ENCODE assay signal across 16 cellular contexts in genomic region chr9:110276827-110277226, GRCh38. TPM values are rescaled to one million over a fixed set of nuclear protein-coding genes. Genes with fewer than 3 reads are reported as not detected.
DNase-seq lines count a peak whose midpoint lies in the region; ATAC-seq, FAIRE-seq and TF ChIP-seq lines count a peak whose summit lies in the region.
"Had no signal": no experiment of that assay in that cellular context is flagged by ENCODE, and none has a peak within 500 bp of the region (broad histone marks: within the 10 kb centered on the region; RNA-seq: fewer than 3 reads in every experiment).

No MANE protein-coding gene starts in this region.

- H3K27ac Mint-ChIP-seq in GM23338 (peak overlapping the region; percentile 26; the same call in 1 of the 2 replicates), neural progenitor cell (peak overlapping the region; percentile 79)
- H3K27ac Mint-ChIP-seq: CD14-positive monocyte; CD8-positive, alpha-beta T cell had no signal

- intact Hi-C loops in ovary (cut with DNase I) = no loop called here

- H3K36me3 ChIP-seq in GM23338 (ENCODE audit: insufficient read depth) (no peaks in the 10 kb centered on the region), neural progenitor cell (no peaks in the 10 kb centered on the region), ovary (no peaks in the 10 kb centered on the region)

- H4K20me1 ChIP-seq in GM23338 (replicated peaks; ENCODE audit: insufficient read depth) = no peaks in the 10 kb centered on the region
- H4K20me1 ChIP-seq in neural progenitor cell (ENCODE audit: low read depth) = no peaks in the 10 kb centered on the region

- H2AFZ ChIP-seq in GM23338 (no peak overlapping the region; the same call in 1 of the 2 replicates), neural progenitor cell (replicated peaks) (peak overlapping the region; percentile 52)

- H3K4me2 ChIP-seq in GM23338 = no peak overlapping the region
- no peak overlapping the region for H3K4me2 ChIP-seq in neural progenitor cell

- H3K36me3 Mint-ChIP-seq in GM23338 (ENCODE audit: low read depth) (no peaks in the 10 kb centered on the region), neural progenitor cell (no peaks in the 10 kb centered on the region)
- H3K36me3 Mint-ChIP-seq: CD14-positive monocyte; CD8-positive, alpha-beta T cell had no signal

- no peak for TF ChIP-seq EP300 in ovary (IDR thresholded peaks at IDR 0.05)

- H3K27me3 Mint-ChIP-seq in GM23338 (ENCODE audit: insufficient read depth, low read depth, poor library complexity) = no peaks in the 10 kb centered on the region
- no peaks in the 10 kb centered on the region for H3K27me3 Mint-ChIP-seq in neural progenitor cell (ENCODE audit: insufficient read depth, low read depth)

- H3K9me3 Mint-ChIP-seq in GM23338 (no peaks in the 10 kb centered on the region), neural progenitor cell (no peaks in the 10 kb centered on the region)
- H3K9me3 Mint-ChIP-seq: CD8-positive, alpha-beta T cell had no signal

- H3K27ac ChIP-seq in GM23338 (ENCODE audit: low read depth) (no peak overlapping the region), neural progenitor cell (no peak overlapping the region), ovary (no peak overlapping the region)
- H3K27ac ChIP-seq: 22Rv1 had no signal

- no peaks in the 10 kb centered on the region for H3K79me2 ChIP-seq in GM23338 (replicated peaks; ENCODE audit: insufficient read depth)
- H3K79me2 ChIP-seq in neural progenitor cell (ENCODE audit: low read depth) = no peaks in the 10 kb centered on the region

- H3F3A ChIP-seq in GM23338 (replicated peaks; ENCODE audit: low read depth) (no peaks in the 10 kb centered on the region), neural progenitor cell (ENCODE audit: low read depth) (no peaks in the 10 kb centered on the region)

- TF ChIP-seq CTCF in GM23338 (conservative IDR thresholded peaks at IDR 0.05; ENCODE audit: low read depth in 2 of 2) = no peak
- no peak for TF ChIP-seq CTCF in neural progenitor cell (IDR thresholded peaks at IDR 0.05)
- no peak for TF ChIP-seq CTCF in ovary (IDR thresholded peaks at IDR 0.05)

- H3K4me1 ChIP-seq in GM23338 (ENCODE audit: insufficient read depth) = no peaks in the 10 kb centered on the region
- H3K4me1 ChIP-seq in neural progenitor cell = no peaks in the 10 kb centered on the region
- H3K4me1 ChIP-seq in ovary (ENCODE audit: insufficient read depth) = no peaks in the 10 kb centered on the region

- WGBS in ovary, 3 donors = 27 to 41% (median 33%) methylated on average over 5 of the region's 5 CpGs

- H3K9me2 ChIP-seq in GM23338 (ENCODE audit: insufficient read depth) = no peaks in the 10 kb centered on the region

- TF ChIP-seq POLR2A in ovary (IDR thresholded peaks at IDR 0.05) = no peak

- H3K27me3 ChIP-seq in GM23338 (ENCODE audit: insufficient read depth) (no peaks in the 10 kb centered on the region), neural progenitor cell (no peaks in the 10 kb centered on the region), ovary (no peaks in the 10 kb centered on the region)

- H3K4me3 ChIP-seq in GM23338 (no peak overlapping the region), neural progenitor cell (no peak overlapping the region), ovary (no peak overlapping the region)

- H3K9me3 ChIP-seq in neural progenitor cell (ENCODE audit: low read depth) (no peaks in the 10 kb centered on the region), ovary (no peaks in the 10 kb centered on the region)

- no peak overlapping the region for H3K9ac ChIP-seq in neural progenitor cell

- H3K4me1 Mint-ChIP-seq in GM23338 (no peaks in the 10 kb centered on the region), neural progenitor cell (peaks cover 8% of the 10 kb centered on the region)

- no peak overlapping the region for H3K4me3 Mint-ChIP-seq in GM23338
- no peak overlapping the region for H3K4me3 Mint-ChIP-seq in neural progenitor cell
- H3K4me3 Mint-ChIP-seq: CD14-positive monocyte; CD8-positive, alpha-beta T cell had no signal

- ATAC-seq in GM23338 = no peak
- ATAC-seq: CD8-positive, alpha-beta T cell had no signal

- peak; percentile 58 for DNase-seq in DMS 273 (lab: John Stamatoyannopoulos, UW; ENCODE audit: unreplicated experiment)
- no peak for DNase-seq in DMS 273 treated with DMSO at 0.1 percent for 48 hours (lab: John Stamatoyannopoulos, UW)
- DNase-seq in GM23338 (ENCODE audit: low spot score) = no peak
- no peak for DNase-seq in neural progenitor cell (ENCODE audit: low spot score)
- no peak for DNase-seq in SIG-M5 treated with dmso at 0.1 percent for 504 hours (lab: John Stamatoyannopoulos, UW; ENCODE audit: unreplicated experiment)
- DNase-seq in ovary = no peak
- DNase-seq: CD8-positive, alpha-beta T cell; COR-L47; DMS53; GF-D8; HCEC 1CT; IMR-90 had no signal

- FAIRE-seq in endometrium (lab: Jason Lieb, UNC) = peak; percentile 90
- FAIRE-seq: D721Med had no signal

TF ChIP-seq in GM23338, 12 proteins besides CTCF, POLR2A, EP300 and RAD21:
- TF ChIP-seq POLR2AphosphoS5 (IDR thresholded peaks at IDR 0.05; ENCODE audit: low read depth) (no peak), EZH2 (IDR thresholded peaks at IDR 0.05; ENCODE audit: low read depth, unreplicated experiment) (no peak), STAT1 (IDR thresholded peaks at IDR 0.05; ENCODE audit: unreplicated experiment) (no peak)

RNA-seq across cellular contexts. Expression of gene TXN, which starts 20.5 kb away (rescaled TPM):
- total RNA-seq in GM23338 (2014; rRNA removed; shearing (Covaris generic)) = 173 and 177 TPM in 2 replicates
- polyA plus RNA-seq in GM23338 (2016; fragmentation: Nextera tagmentation; extraction: Ambion mirVana) (1,031 and 1,034 TPM in 2 replicates), ovary (100 to 1,000 TPM; 117 to 135 TPM)
- total RNA-seq in neural progenitor cell (ENCODE audit: low replicate concordance) (173 and 252 TPM in 2 replicates), ovary (100 to 1,000 TPM in 4 of 7 donors, 10 to 100 TPM in 3; 84.4 to 176 (median 104) TPM)
